Comparison of ENCODE assay signal across 27 cellular contexts in genomic region chr15:48634096-48634495, GRCh38.
"Had no signal": no experiment of that assay in that cellular context is flagged by ENCODE, and none has a peak within 500 bp of the region (broad histone marks: within the 10 kb centered on the region; RNA-seq: fewer than 3 reads in every experiment).

No MANE protein-coding gene starts in this region.

- H3K36me3 ChIP-seq: breast epithelium, WERI-Rb-1 had no signal

- H3K27ac ChIP-seq: breast epithelium, SJCRH30, WERI-Rb-1 had no signal

- DNase-seq: activated CD4-positive, alpha-beta T cell treated with anti-CD3 and anti-CD28 coated beads for 1 hour; activated CD4-positive, alpha-beta T cell treated with anti-CD3 and anti-CD28 coated beads for 48 hours; activated CD4-positive, CD25-positive, alpha-beta regulatory T cell; activated CD8-positive, alpha-beta T cell treated with anti-CD3 and anti-CD28 coated beads for 36 hours; activated effector memory CD4-positive, alpha-beta T cell treated with anti-CD3 and anti-CD28 coated beads, Interleukin-2, amount 50 U/mL, for 16 hours; activated naive CD4-positive, alpha-beta T cell treated with Interleukin-2 at 50 U/mL for 16 hours; activated T-cell treated with anti-CD3 and anti-CD28 coated beads, Interleukin-2, amount 50 U/mL, for 1 hour; activated T-cell treated with anti-CD3 and anti-CD28 coated beads, Interleukin-2, amount 50 U/mL, for 72 hours; anterior cingulate cortex; Karpas-422; KBM-7; NCI-H1048; NCI-H1105 treated with DMSO at 0.1 percent for 48 hours; NCI-H1436; NCI-H1694; NCI-H1930; NCI-H2081 treated with DMSO at 0.1 percent for 48 hours; NCI-H226; NCI-H446 treated with DMSO at 0.1 percent for 48 hours; NCI-H524 treated with DMSO at 0.1 percent for 48 hours; SHP77; SJCRH30; T1000; WERI-Rb-1 had no signal

- H3K4me3 ChIP-seq: breast epithelium, SJCRH30 had no signal

- H3K4me1 ChIP-seq: breast epithelium, SJCRH30 had no signal

- H3K9me3 ChIP-seq: breast epithelium, SJCRH30 had no signal

- ATAC-seq: activated CD8-positive, alpha-beta T cell treated with anti-CD3 and anti-CD28 coated beads for 36 hours; activated T-cell treated with anti-CD3 and anti-CD28 coated beads, Interleukin-2, amount 50 U/mL, for 72 hours; activated T-helper 17 cell treated with anti-CD3 and anti-CD28 coated beads, Interleukin-2, amount 50 U/mL, for 72 hours; Panc1 had no signal

- H3K27me3 ChIP-seq: breast epithelium, SJCRH30 had no signal
